Comparison of ENCODE assay signal across 9 cellular contexts in genomic region chr12:46369474-46370379, GRCh38. TPM values are rescaled to one million over a fixed set of nuclear protein-coding genes. Genes with fewer than 3 reads are reported as not detected.
DNase-seq lines count a peak whose midpoint lies in the region; ATAC-seq, FAIRE-seq and TF ChIP-seq lines count a peak whose summit lies in the region.
"Had no signal": no experiment of that assay in that cellular context is flagged by ENCODE, and none has a peak within 500 bp of the region (broad histone marks: within the 10 kb centered on the region; RNA-seq: fewer than 3 reads in every experiment).

No MANE protein-coding gene starts in this region.

- H3K9ac ChIP-seq in BLaER1 treated with 17β-estradiol and CSF1 and Interleukin-3, amounts not matched to agents 10 nM and 100 nM = peak overlapping the region; percentile 94 to 99 (median 98)
- H3K9ac ChIP-seq in H1 (replicated peaks in 1 of 4; ENCODE audit: extremely low read depth in 1 of 4, low read depth in 3 of 4, low read length in 3 of 4) (peak overlapping the region in 1 of 4 experiments; percentile 11; a peak in 2 of 7 replicates), neural progenitor cell (peak overlapping the region; percentile 43)

- peak overlapping the region; percentile 80 to 99 (median 93) for H3K4me2 ChIP-seq in BLaER1 treated with 17β-estradiol and CSF1 and Interleukin-3, amounts not matched to agents 10 nM and 100 nM
- H3K4me2 ChIP-seq in H1 (ENCODE audit: insufficient read depth in 1 of 2, low read depth in 2 of 2, low read length in 2 of 2) (peak overlapping the region; percentile 59 to 82), neural progenitor cell (peak overlapping the region; percentile 96)

- no peak for FAIRE-seq in H1 (lab: Jason Lieb, UNC)

- in situ Hi-C loops in G401 (cut with HindIII; ENCODE audit: low sequenced_read_pairs) = no loop called here

- no peak for ATAC-seq in GM18517 (IDR thresholded peaks at IDR 0.05; ENCODE audit: unreplicated experiment)

- peak overlapping the region in 3 of 11 experiments; percentile 96 to 98 (median 96); a peak in 2 of 22 replicates for H3K27ac ChIP-seq in BLaER1 treated with 17β-estradiol and CSF1 and Interleukin-3, amounts not matched to agents 10 nM and 100 nM
- H3K27ac ChIP-seq in H1 (ENCODE audit: low read depth, low read length) (no peak overlapping the region), neural progenitor cell (no peak overlapping the region)

- H3F3A ChIP-seq in neural progenitor cell (ENCODE audit: low read depth) = peaks cover 79% of the 10 kb centered on the region

- H3K9me3 Mint-ChIP-seq in neural progenitor cell = no peaks in the 10 kb centered on the region

- H3K4me3 Mint-ChIP-seq in neural progenitor cell = peak overlapping the region; percentile 96

- peak; percentile 15 for DNase-seq in NCI-H82 treated with DMSO at 0.1 percent for 48 hours (lab: John Stamatoyannopoulos, UW; ENCODE audit: unreplicated experiment)
- no peak for DNase-seq in H1 (ENCODE audit: low read depth in 1 of 2, low spot score in 2 of 2)
- DNase-seq in neural progenitor cell (ENCODE audit: low spot score) = no peak
- DNase-seq in G401 (ENCODE audit: low spot score) = no peak
- no peak for DNase-seq in NCI-H774 (lab: John Stamatoyannopoulos, UW)
- DNase-seq in UCSD-AML1 (lab: John Stamatoyannopoulos, UW; ENCODE audit: unreplicated experiment) = no peak
- DNase-seq: NCI-H1436 treated with DMSO at 0.1 percent for 48 hours had no signal

- H3K79me2 ChIP-seq in H1 (ENCODE audit: control insufficient read depth in 1 of 2, insufficient read depth in 2 of 2, low read length in 2 of 2) = peaks cover 29 to 74% of the 10 kb centered on the region in 2 experiments
- H3K79me2 ChIP-seq in neural progenitor cell (ENCODE audit: low read depth) = peaks cover 79% of the 10 kb centered on the region

- no peak overlapping the region for H3K56ac ChIP-seq in H1 (replicated peaks; ENCODE audit: insufficient read length, low read depth, low read length)

- no peak overlapping the region for H2BK5ac ChIP-seq in H1 (ENCODE audit: low read depth, low read length)

- H4K5ac ChIP-seq in H1 (ENCODE audit: insufficient read length, low read depth, low read length) = no peak overlapping the region

- peaks cover 14% of the 10 kb centered on the region for H3K27me3 Mint-ChIP-seq in neural progenitor cell (ENCODE audit: insufficient read depth, low read depth)

- H2BK15ac ChIP-seq in H1 (ENCODE audit: low read length) = no peak overlapping the region

- H3K79me1 ChIP-seq in H1 (ENCODE audit: low read depth, low read length) = 0 out of 2 replicates have a peak, but pooled peaks cover 2% of the 10 kb centered on the region

- TF ChIP-seq CTCF in H1 (IDR thresholded peaks at IDR 0.05; ENCODE audit: control extremely low read depth in 1 of 3, insufficient read depth in 1 of 3, low read depth in 1 of 3, low read length in 3 of 3) = no peak
- TF ChIP-seq CTCF in neural progenitor cell (IDR thresholded peaks at IDR 0.05) = no peak

- no peak for TF ChIP-seq RAD21 in H1 (IDR thresholded peaks at IDR 0.05 in 1 of 2, conservative IDR thresholded peaks at IDR 0.05 in 1 of 2; ENCODE audit: low read depth in 2 of 2, low read length in 2 of 2)

- no peak overlapping the region for H2AK5ac ChIP-seq in H1 (ENCODE audit: low read depth, low read length)

- no peak overlapping the region for H2BK20ac ChIP-seq in H1 (ENCODE audit: low read length)

- no peak overlapping the region for H3K27ac Mint-ChIP-seq in neural progenitor cell

- peaks cover 13% of the 10 kb centered on the region; the same call in 1 of the 2 replicates for H3K23me2 ChIP-seq in H1 (ENCODE audit: low read depth, low read length)

- peaks cover 51 to 72% (median 64%) of the 10 kb centered on the region in 10 experiments for H3K4me1 ChIP-seq in BLaER1 treated with 17β-estradiol and CSF1 and Interleukin-3, amounts not matched to agents 10 nM and 100 nM
- H3K4me1 ChIP-seq in H1 (replicated peaks in 1 of 4; ENCODE audit: control insufficient read depth in 3 of 4, insufficient read depth in 4 of 4, low read length in 3 of 4) (peaks cover 7 to 15% (median 8%) of the 10 kb centered on the region in 4 experiments; a peak in 6 of 7 replicates), neural progenitor cell (peaks cover 37% of the 10 kb centered on the region)

- H4K91ac ChIP-seq in H1 (replicated peaks; ENCODE audit: insufficient read length, low read length) = no peak overlapping the region

- no peak for TF ChIP-seq EP300 in H1 (IDR thresholded peaks at IDR 0.05; ENCODE audit: borderline replicate concordance in 1 of 2, low read depth in 2 of 2, low read length in 2 of 2)

- POLR2A ChIA-PET in H1 (lab: Charles Lee; ENCODE audit: partially characterized antibody) = interaction anchor here (1.2 to 12.8 kb wide), 7 partner anchors 7 to 287 kb away, joined by 3 to 263 read pairs (median 48); partner anchors contain the start of gene SLC38A1

- H4K8ac ChIP-seq in H1 (ENCODE audit: extremely low read depth, insufficient read depth, low read length) = no peak overlapping the region

- no peak overlapping the region for H2AFZ ChIP-seq in H1 (ENCODE audit: low read length)
- H2AFZ ChIP-seq in neural progenitor cell (replicated peaks) = no peak overlapping the region

- H3K9me3 ChIP-seq in BLaER1 treated with 17β-estradiol and CSF1 and Interleukin-3, amounts not matched to agents 10 nM and 100 nM (replicated peaks in 1 of 11) = no peaks in the 10 kb centered on the region
- no peaks in the 10 kb centered on the region for H3K9me3 ChIP-seq in H1 (ENCODE audit: insufficient read depth in 2 of 2, low read depth in 1 of 2, low read length in 1 of 2)
- H3K9me3 ChIP-seq in neural progenitor cell (ENCODE audit: low read depth) = no peaks in the 10 kb centered on the region

- no peak overlapping the region for H3K4ac ChIP-seq in H1 (replicated peaks; ENCODE audit: insufficient read length, low read depth, low read length)

- H3K18ac ChIP-seq in H1 (ENCODE audit: extremely low read depth, low read length) = no peak overlapping the region

- peaks cover 34% of the 10 kb centered on the region for H3K36me3 Mint-ChIP-seq in neural progenitor cell

- 85% methylated on average over 7 of the region's 7 CpGs; no CpG with 5 or more reads in 1 of the 2 experiments for WGBS in H1 (ENCODE audit: extremely low coverage in 1 of 2, insufficient coverage in 1 of 2, insufficient read length in 1 of 2, insufficient replicate concordance in 2 of 2, low coverage in 1 of 2, low lambda C conversion rate in 2 of 2, missing lambda C conversion rate in 1 of 2), 2 experiments

- CTCF ChIA-PET in H1 (lab: Charles Lee; ENCODE audit: partially characterized antibody) = no interaction called here

- TF ChIP-seq POLR2A in H1 (IDR thresholded peaks at IDR 0.05; ENCODE audit: control extremely low read depth in 1 of 2, low read depth in 2 of 2, low read length in 2 of 2) = peak in 1 of 2 experiments; percentile 20; a peak in 1 of 3 replicates

- H3K36me3 ChIP-seq in BLaER1 treated with 17β-estradiol and CSF1 and Interleukin-3, amounts not matched to agents 10 nM and 100 nM = peaks cover 64 to 65% (median 65%) of the 10 kb centered on the region in 11 experiments
- peaks cover 42 to 69% (median 65%) of the 10 kb centered on the region in 4 experiments for H3K36me3 ChIP-seq in H1 (ENCODE audit: control insufficient read depth in 2 of 4, insufficient read depth in 4 of 4, low read length in 3 of 4)
- H3K36me3 ChIP-seq in neural progenitor cell = peaks cover 53% of the 10 kb centered on the region

- peaks cover 65 to 75% (median 72%) of the 10 kb centered on the region in 11 experiments for H4K20me1 ChIP-seq in BLaER1 treated with 17β-estradiol and CSF1 and Interleukin-3, amounts not matched to agents 10 nM and 100 nM
- H4K20me1 ChIP-seq in H1 (replicated peaks in 1 of 2; ENCODE audit: control insufficient read depth in 1 of 2, insufficient read depth in 2 of 2, low read length in 2 of 2) = peaks cover 42 to 48% of the 10 kb centered on the region in 2 experiments
- peaks cover 65% of the 10 kb centered on the region for H4K20me1 ChIP-seq in neural progenitor cell (ENCODE audit: low read depth)

- peaks cover 44% of the 10 kb centered on the region for H3K4me1 Mint-ChIP-seq in neural progenitor cell

- H3K27me3 ChIP-seq in BLaER1 treated with 17β-estradiol and CSF1 and Interleukin-3, amounts not matched to agents 10 nM and 100 nM = no peaks in the 10 kb centered on the region
- H3K27me3 ChIP-seq in H1 (replicated peaks in 1 of 4; ENCODE audit: control insufficient read depth in 3 of 4, extremely low read depth in 1 of 4, insufficient read depth in 3 of 4, low read length in 3 of 4) (no peaks in the 10 kb centered on the region), neural progenitor cell (peaks cover 9% of the 10 kb centered on the region)

- H2BK12ac ChIP-seq in H1 (ENCODE audit: low read depth, low read length) = no peak overlapping the region

- H2BK120ac ChIP-seq in H1 (replicated peaks; ENCODE audit: low read depth, low read length) = no peak overlapping the region

- no peak overlapping the region for H3K14ac ChIP-seq in H1 (ENCODE audit: insufficient read length)

- H3K4me3 ChIP-seq in BLaER1 treated with 17β-estradiol and CSF1 and Interleukin-3, amounts not matched to agents 10 nM and 100 nM = peak overlapping the region; percentile 82 to 98 (median 94)
- peak overlapping the region; percentile 87 to 99 (median 88); a peak in 7 of 8 replicates for H3K4me3 ChIP-seq in H1 (ENCODE audit: extremely low read depth in 1 of 4, insufficient read depth in 2 of 4, low read depth in 3 of 4, low read length in 4 of 4)
- peak overlapping the region; percentile 76 for H3K4me3 ChIP-seq in neural progenitor cell

- no peak overlapping the region for H3K23ac ChIP-seq in H1 (ENCODE audit: insufficient read length)

TF ChIP-seq in H1, 55 proteins besides CTCF, POLR2A, EP300 and RAD21 (continues in another document):
- TF ChIP-seq E2F6 (IDR thresholded peaks at IDR 0.05) (no peak), CHD1 (IDR thresholded peaks at IDR 0.05; ENCODE audit: low read depth, low read length) (no peak), TBP (IDR thresholded peaks at IDR 0.05; ENCODE audit: low read depth, low read length) (no peak)

RNA-seq across cellular contexts. Expression of gene SLC38A2, which starts 2.8 kb away (rescaled TPM):
- total RNA-seq in H1 (2021; fragmentation: NEBNext Ultra II Directional; extraction: Animal tissue kit (Norgen Biotek cat#: 25700)) = 620 and 684 TPM in 2 replicates
- 163 and 245 TPM in 2 replicates for polyA plus RNA-seq in H1 (2011; rRNA removed)
- polyA plus RNA-seq in H1 (2011; cell fraction: cytosol; rRNA removed) = 172 TPM
- 187 TPM for polyA plus RNA-seq in H1 (2011; cell fraction: nucleus; rRNA removed)
- 133 to 299 TPM (median 236 TPM) in 4 replicates for polyA plus RNA-seq in H1 (2012, experiment 1 of 2)
- 17.4 TPM for polyA plus RNA-seq in H1 (2012, experiment 2 of 2)
- polyA plus RNA-seq in H1 (2013, experiment 1 of 2) = 830 TPM
- polyA plus RNA-seq in H1 (2013, experiment 2 of 2) = 877 TPM
- 313 and 345 TPM in 2 replicates for polyA minus RNA-seq in H1 (2011; rRNA and poly(A)+ RNA removed)
- 195 TPM for polyA minus RNA-seq in H1 (2011; cell fraction: cytosol; rRNA and poly(A)+ RNA removed)
- polyA minus RNA-seq in H1 (2011; cell fraction: nucleus; rRNA and poly(A)+ RNA removed) = 474 TPM
- total RNA-seq in neural progenitor cell (ENCODE audit: low replicate concordance) = 259 and 348 TPM in 2 replicates
- total RNA-seq in G401 (2014; rRNA removed; shearing (Covaris generic)) = 191 and 254 TPM in 2 replicates
